In the genomic region with DNA sequence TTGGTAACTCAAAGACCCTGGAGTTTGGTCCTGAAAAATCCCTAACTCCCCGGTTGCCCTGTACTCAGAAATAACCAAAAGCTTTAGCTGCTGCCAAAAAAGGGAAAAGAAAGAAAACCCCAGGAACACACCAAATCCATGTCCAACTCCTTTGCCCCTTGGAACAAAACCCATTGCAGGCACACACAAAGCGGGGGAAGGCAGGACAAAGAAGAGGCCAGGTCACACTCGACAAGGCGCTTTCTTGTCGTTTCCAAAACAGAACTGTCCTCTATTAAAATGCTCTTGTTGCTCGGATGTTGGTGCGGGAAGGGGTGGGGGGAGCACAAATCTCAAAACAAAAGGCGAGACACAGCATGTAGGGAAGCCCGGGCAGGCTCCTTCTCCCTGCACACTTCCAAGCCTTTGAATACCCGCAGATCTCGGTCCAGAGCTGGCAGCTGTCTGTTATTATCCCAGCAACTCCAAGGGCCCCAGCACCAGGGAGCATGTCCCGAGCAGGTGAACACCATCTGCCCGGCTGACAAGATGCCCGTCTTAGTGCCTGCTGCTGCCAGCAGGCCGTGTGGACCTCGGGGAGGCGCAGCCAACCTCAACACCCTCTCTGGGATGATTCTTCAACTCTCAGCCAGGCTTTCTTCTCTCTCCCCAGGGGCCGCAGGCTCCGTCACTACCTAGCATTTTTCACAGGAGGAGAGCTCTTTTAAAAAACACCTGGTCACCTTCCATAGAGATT, we compare ENCODE assay signal across 12 cellular contexts.
DNase-seq lines count a peak whose midpoint lies in the region; ATAC-seq and TF ChIP-seq lines count a peak whose summit lies in the region.
"Had no signal": no experiment of that assay in that cellular context is flagged by ENCODE, and none has a peak within 500 bp of the region (broad histone marks: within the 10 kb centered on the region; RNA-seq: fewer than 3 reads in every experiment).

No MANE protein-coding gene starts in this region.

- peak overlapping the region; percentile 27 to 84 (median 82) for H3K27ac Mint-ChIP-seq in nephron

- peaks cover 15% of the 10 kb centered on the region for H3K36me3 Mint-ChIP-seq in nephron (ENCODE audit: low read depth)

- no peak for ATAC-seq in esophagus mucosa
- ATAC-seq in GM21786 (IDR thresholded peaks at IDR 0.05; ENCODE audit: unreplicated experiment): no peak
- no peak for ATAC-seq in HG03571 (IDR thresholded peaks at IDR 0.05; ENCODE audit: unreplicated experiment)
- no peak for ATAC-seq in HG03432 (IDR thresholded peaks at IDR 0.05; ENCODE audit: unreplicated experiment)

- H3K27me3 Mint-ChIP-seq in nephron (ENCODE audit: low read depth): no peaks in the 10 kb centered on the region

- H3K4me3 Mint-ChIP-seq in nephron: peak overlapping the region in 1 of 3 experiments; percentile 27

- no peak for TF ChIP-seq CTCF in nephron (IDR thresholded peaks at IDR 0.05; ENCODE audit: unreplicated experiment in 3 of 3)

- H3K27ac ChIP-seq in angular gyrus (ENCODE audit: low read depth, low read length): peak overlapping the region; percentile 8
- H3K27ac ChIP-seq: epithelial cell of prostate, thyroid gland had no signal

- H3K4me1 Mint-ChIP-seq in nephron: peaks cover 86% of the 10 kb centered on the region

- H3K9me3 Mint-ChIP-seq in nephron: no peaks in the 10 kb centered on the region

- DNase-seq in DMS 273 (lab: John Stamatoyannopoulos, UW; ENCODE audit: unreplicated experiment) (peak; percentile 97), NCI-H1694 (lab: John Stamatoyannopoulos, UW) (peak; percentile 55)
- DNase-seq: activated T-cell treated with anti-CD3 and anti-CD28 coated beads, Interleukin-2, amount 50 U/mL, for 1 hour; KG1 had no signal
